In the genomic region with DNA sequence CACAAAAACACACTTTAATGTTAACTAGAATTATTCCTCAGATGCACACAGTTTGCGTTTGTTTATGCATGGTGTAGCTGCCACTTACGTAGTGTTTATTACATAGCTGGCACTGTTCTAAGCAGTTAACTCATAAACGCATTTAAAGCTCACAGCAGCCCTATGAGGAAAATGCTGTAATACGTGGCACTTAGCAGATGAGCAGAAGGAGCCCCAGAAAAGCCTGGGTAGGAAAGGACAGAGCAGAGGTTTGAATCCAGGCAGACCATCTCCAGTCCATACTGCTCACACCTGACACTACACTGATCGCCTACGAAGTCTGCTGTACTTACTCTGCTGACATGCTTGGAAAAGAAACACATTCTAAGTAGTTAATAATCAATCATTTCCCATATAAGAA, we compare ENCODE assay signal across 14 cellular contexts.
A peak's percentile ranks its signal among the peaks of the same experiment; 100 is the strongest.
DNase-seq lines count a peak whose midpoint lies in the region; ATAC-seq and TF ChIP-seq lines count a peak whose summit lies in the region.
"Had no signal": no experiment of that assay in that cellular context is flagged by ENCODE, and none has a peak within 500 bp of the region (broad histone marks: within the 10 kb centered on the region; RNA-seq: fewer than 3 reads in every experiment).

No MANE protein-coding gene starts in this region.

- no peaks in the 10 kb centered on the region for H3K27me3 Mint-ChIP-seq in T-helper 1 cell treated with Interleukin-12 subunit alpha and Interleukin-12 subunit beta and Interleukin-4 antibody, amounts not matched to agents 30 μg/mL and 1 μg/mL, for 36 hours (ENCODE audit: low read depth)
- no peaks in the 10 kb centered on the region for H3K27me3 Mint-ChIP-seq in natural killer cell (ENCODE audit: low read depth in 2 of 2)
- H3K27me3 Mint-ChIP-seq: brain had no signal

- H2AFZ ChIP-seq in mammary epithelial cell (ENCODE audit: low read depth, low read length): peak overlapping the region; percentile 6

- dilution Hi-C loops in mammary epithelial cell (cut with HindIII; ENCODE audit: low sequenced_read_pairs): no loop called here

- H3K27ac Mint-ChIP-seq in T-helper 1 cell treated with Interleukin-12 subunit alpha and Interleukin-12 subunit beta and Interleukin-4 antibody, amounts not matched to agents 30 μg/mL and 1 μg/mL, for 36 hours: peak overlapping the region; percentile 38
- H3K27ac Mint-ChIP-seq in natural killer cell: peak overlapping the region; percentile 37 to 39

- no peak for TF ChIP-seq POLR2A in suprapubic skin (IDR thresholded peaks at IDR 0.05)

- TF ChIP-seq EP300 in suprapubic skin (IDR thresholded peaks at IDR 0.05): no peak

- H3K36me3 ChIP-seq in mammary epithelial cell (ENCODE audit: insufficient read depth, low read length): no peaks in the 10 kb centered on the region
- H3K36me3 ChIP-seq in suprapubic skin: no peaks in the 10 kb centered on the region
- H3K36me3 ChIP-seq: upper lobe of left lung had no signal

- H3K27ac ChIP-seq in mammary epithelial cell (ENCODE audit: insufficient read depth, low read depth, low read length): no peak overlapping the region
- H3K27ac ChIP-seq in suprapubic skin: peak overlapping the region; percentile 15

- H3K4me3 Mint-ChIP-seq in T-helper 1 cell treated with Interleukin-12 subunit alpha and Interleukin-12 subunit beta and Interleukin-4 antibody, amounts not matched to agents 30 μg/mL and 1 μg/mL, for 36 hours: peak overlapping the region; percentile 56
- H3K4me3 Mint-ChIP-seq in natural killer cell: no peak overlapping the region

- H3K79me2 ChIP-seq in mammary epithelial cell (ENCODE audit: insufficient read depth, low read length): no peaks in the 10 kb centered on the region

- H4K20me1 ChIP-seq in mammary epithelial cell (ENCODE audit: insufficient read depth, low read length): no peaks in the 10 kb centered on the region

- H3K9me3 ChIP-seq in mammary epithelial cell (replicated peaks; ENCODE audit: insufficient read depth, low read length) (no peaks in the 10 kb centered on the region), suprapubic skin (no peaks in the 10 kb centered on the region)
- H3K9me3 ChIP-seq: upper lobe of left lung had no signal

- peaks cover 62% of the 10 kb centered on the region for H3K4me1 Mint-ChIP-seq in T-helper 1 cell treated with Interleukin-12 subunit alpha and Interleukin-12 subunit beta and Interleukin-4 antibody, amounts not matched to agents 30 μg/mL and 1 μg/mL, for 36 hours (ENCODE audit: low read depth)
- peaks cover 46 to 52% of the 10 kb centered on the region in 2 donors for H3K4me1 Mint-ChIP-seq in natural killer cell

- H3K9me3 Mint-ChIP-seq in T-helper 1 cell treated with Interleukin-12 subunit alpha and Interleukin-12 subunit beta and Interleukin-4 antibody, amounts not matched to agents 30 μg/mL and 1 μg/mL, for 36 hours: peaks cover 4% of the 10 kb centered on the region
- no peaks in the 10 kb centered on the region for H3K9me3 Mint-ChIP-seq in natural killer cell

- no peak overlapping the region for H3K4me3 ChIP-seq in mammary epithelial cell (replicated peaks in 1 of 3; ENCODE audit: insufficient read depth in 1 of 3, low read depth in 2 of 3, low read length in 3 of 3)
- H3K4me3 ChIP-seq in suprapubic skin: no peak overlapping the region
- H3K4me3 ChIP-seq: lung, upper lobe of left lung had no signal

- in situ Hi-C loops in mammary epithelial cell (cut with MboI; ENCODE audit: low sequenced_read_pairs in 2 of 2): no loop called here

- TF ChIP-seq CTCF in mammary epithelial cell (conservative IDR thresholded peaks at IDR 0.05 in 1 of 2, IDR thresholded peaks at IDR 0.05 in 1 of 2; ENCODE audit: extremely low read depth in 1 of 2, insufficient read depth in 1 of 2, low read depth in 1 of 2, low read length in 2 of 2): no peak
- no peak for TF ChIP-seq CTCF in natural killer cell (IDR thresholded peaks at IDR 0.05)
- TF ChIP-seq CTCF in suprapubic skin (IDR thresholded peaks at IDR 0.05): no peak

- H3K27me3 ChIP-seq in mammary epithelial cell (ENCODE audit: insufficient read depth, low read length) (no peaks in the 10 kb centered on the region), suprapubic skin (no peaks in the 10 kb centered on the region)
- H3K27me3 ChIP-seq: upper lobe of left lung had no signal

- H3K9ac ChIP-seq in mammary epithelial cell (ENCODE audit: insufficient read depth, low read length): no peak overlapping the region

- peak overlapping the region; percentile 65 for H3K4me2 ChIP-seq in mammary epithelial cell (ENCODE audit: insufficient read depth, low read depth, low read length)

- H3K36me3 Mint-ChIP-seq in T-helper 1 cell treated with Interleukin-12 subunit alpha and Interleukin-12 subunit beta and Interleukin-4 antibody, amounts not matched to agents 30 μg/mL and 1 μg/mL, for 36 hours (ENCODE audit: low read depth): peaks cover 66% of the 10 kb centered on the region
- H3K36me3 Mint-ChIP-seq in natural killer cell: no peaks in the 10 kb centered on the region

- BruUV-seq in mammary epithelial cell (replicated peaks; lab: Mats Ljungman, UMichigan): no TSS peak

- ATAC-seq in natural killer cell: no peak
- no peak for ATAC-seq in GM18909 (IDR thresholded peaks at IDR 0.05; ENCODE audit: poor library complexity, unreplicated experiment)
- ATAC-seq in GM21528 (IDR thresholded peaks at IDR 0.05; ENCODE audit: low FRiP score, unreplicated experiment): no peak

- DNase-seq in T-helper 1 cell: no peak
- DNase-seq in mammary epithelial cell: no peak
- DNase-seq in natural killer cell: no peak
- no peak for DNase-seq in suprapubic skin (ENCODE audit: low spot score in 2 of 2)
- no peak for DNase-seq in T1000 (lab: John Stamatoyannopoulos, UW)
- DNase-seq: DMS 273 treated with DMSO at 0.1 percent for 48 hours; hippocampal formation; NK-92 treated with Interleukin-12 subunit alpha and Interleukin-12 subunit beta, amount 100 ng/mL, for 24 hours; upper lobe of left lung had no signal

- H3K4me1 ChIP-seq in mammary epithelial cell (ENCODE audit: insufficient read depth, low read length) (peaks cover 12% of the 10 kb centered on the region), suprapubic skin (peaks cover 12% of the 10 kb centered on the region)

- CTCF ChIA-PET in mammary epithelial cell (lab: Charles Lee; ENCODE audit: low non-redundant PET): no interaction called here

- intact Hi-C loops in mammary epithelial cell (cut with micrococcal nuclease): no loop called here
- intact Hi-C loops in natural killer cell (cut with micrococcal nuclease): no loop called here

- 30% methylated on average over 6 of the region's 6 CpGs for WGBS in mammary epithelial cell (ENCODE audit: low coverage, missing lambda C conversion rate)
- 27% methylated on average over 6 of the region's 6 CpGs for WGBS in suprapubic skin
